In genomic region chr2:173613386-173613785, GRCh38 we compare ENCODE assay signal across 2 cellular contexts.
TF ChIP-seq lines count a peak whose summit lies in the region.

No MANE protein-coding gene starts in this region.

TF ChIP-seq in H1, 55 proteins besides CTCF, POLR2A, EP300 and RAD21 (continued from another document):
- TF ChIP-seq, protein P1, sequence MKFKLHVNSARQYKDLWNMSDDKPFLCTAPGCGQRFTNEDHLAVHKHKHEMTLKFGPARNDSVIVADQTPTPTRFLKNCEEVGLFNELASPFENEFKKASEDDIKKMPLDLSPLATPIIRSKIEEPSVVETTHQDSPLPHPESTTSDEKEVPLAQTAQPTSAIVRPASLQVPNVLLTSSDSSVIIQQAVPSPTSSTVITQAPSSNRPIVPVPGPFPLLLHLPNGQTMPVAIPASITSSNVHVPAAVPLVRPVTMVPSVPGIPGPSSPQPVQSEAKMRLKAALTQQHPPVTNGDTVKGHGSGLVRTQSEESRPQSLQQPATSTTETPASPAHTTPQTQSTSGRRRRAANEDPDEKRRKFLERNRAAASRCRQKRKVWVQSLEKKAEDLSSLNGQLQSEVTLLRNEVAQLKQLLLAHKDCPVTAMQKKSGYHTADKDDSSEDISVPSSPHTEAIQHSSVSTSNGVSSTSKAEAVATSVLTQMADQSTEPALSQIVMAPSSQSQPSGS (IDR thresholded peaks at IDR 0.05; ENCODE audit: low read length), result no peak
- TF ChIP-seq, protein P2, sequence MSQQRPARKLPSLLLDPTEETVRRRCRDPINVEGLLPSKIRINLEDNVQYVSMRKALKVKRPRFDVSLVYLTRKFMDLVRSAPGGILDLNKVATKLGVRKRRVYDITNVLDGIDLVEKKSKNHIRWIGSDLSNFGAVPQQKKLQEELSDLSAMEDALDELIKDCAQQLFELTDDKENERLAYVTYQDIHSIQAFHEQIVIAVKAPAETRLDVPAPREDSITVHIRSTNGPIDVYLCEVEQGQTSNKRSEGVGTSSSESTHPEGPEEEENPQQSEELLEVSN (IDR thresholded peaks at IDR 0.05), result no peak

TF ChIP-seq in WTC11, 78 proteins besides CTCF, POLR2A, EP300 and RAD21 (continued from another document):
- TF ChIP-seq ZNF425 (CRISPR knock-in tag; conservative IDR thresholded peaks at IDR 0.05) (no peak), IRF2 (CRISPR knock-in tag; IDR thresholded peaks at IDR 0.05; ENCODE audit: borderline replicate concordance, low read depth) (no peak), NR3C1 (CRISPR knock-in tag; conservative IDR thresholded peaks at IDR 0.05; ENCODE audit: low read depth) (no peak), E2F5 (CRISPR knock-in tag; IDR thresholded peaks at IDR 0.05) (no peak), MAX (CRISPR knock-in tag; IDR thresholded peaks at IDR 0.05) (no peak)
